ENCODE assay signal across 11 cellular contexts in the genomic region with DNA sequence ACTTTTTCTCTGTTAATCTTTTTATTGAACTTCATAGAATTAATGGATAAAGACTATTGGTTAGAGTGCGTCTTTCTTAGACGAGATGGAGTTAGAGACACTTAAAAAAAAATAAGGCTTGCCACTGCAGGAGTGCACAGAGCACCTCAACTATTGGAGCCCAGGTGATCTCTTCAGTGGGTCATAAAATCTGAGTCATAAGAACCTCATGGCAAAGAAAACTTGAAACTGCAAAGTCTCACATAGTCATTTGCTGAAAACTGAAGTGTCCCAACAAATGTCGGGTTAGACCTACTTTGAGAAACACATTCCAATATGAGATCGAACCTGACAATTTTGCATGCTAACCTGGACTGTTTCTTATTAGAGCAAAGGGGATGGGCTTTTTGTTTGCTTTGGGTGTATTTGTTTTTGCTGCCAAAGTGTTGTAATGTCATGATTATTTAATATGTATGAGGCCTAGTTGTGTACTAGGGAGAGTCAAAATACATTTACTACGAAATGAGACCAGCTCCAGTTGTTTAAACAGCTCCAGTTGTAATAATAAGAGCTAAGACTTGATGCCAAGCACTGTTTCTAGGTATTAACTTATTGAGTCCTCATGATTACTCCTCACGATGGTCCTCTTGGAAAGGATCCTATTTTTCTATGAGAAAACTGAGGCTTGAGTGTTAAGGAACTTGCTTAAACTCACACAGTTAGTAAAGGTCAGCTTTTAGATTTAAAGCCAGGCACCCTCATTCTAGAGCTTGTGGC.
DNase-seq lines count a peak whose midpoint lies in the region; ATAC-seq lines count a peak whose summit lies in the region.
"Had no signal": no experiment of that assay in that cellular context is flagged by ENCODE, and none has a peak within 500 bp of the region (broad histone marks: within the 10 kb centered on the region; RNA-seq: fewer than 3 reads in every experiment).

No MANE protein-coding gene starts in this region.

- H4K12ac ChIP-seq in trophoblast cell (ENCODE audit: low read depth, low read length): no peak overlapping the region

- H3K9ac ChIP-seq in HUES64 (ENCODE audit: low read depth, low read length) (no peak overlapping the region), trophoblast cell (ENCODE audit: low read length) (no peak overlapping the region)

- no peak overlapping the region for H2AFZ ChIP-seq in trophoblast cell (ENCODE audit: insufficient read depth, low read length, poor library complexity)

- H3K4me3 ChIP-seq in HUES64 (ENCODE audit: low read length) (no peak overlapping the region), trophoblast cell (ENCODE audit: low read depth, low read length) (no peak overlapping the region)
- H3K4me3 ChIP-seq in naive thymus-derived CD4-positive, alpha-beta T cell (ENCODE audit: low read length): no peak overlapping the region
- H3K4me3 ChIP-seq: left lung had no signal

- WGBS in HUES64: 98% methylated on average over 6 of the region's 6 CpGs
- WGBS in trophoblast cell (ENCODE audit: extremely low coverage, insufficient coverage, insufficient read length): no CpG with 5 or more reads among the region's 6 CpGs

- H3K9me3 Mint-ChIP-seq in stimulated activated naive CD8-positive, alpha-beta T cell treated with anti-CD3 and anti-CD28 coated beads, Interleukin-15, amount 100 ng/mL, for 72 hours: no peaks in the 10 kb centered on the region
- peaks cover 0 to 5% (median 0%) of the 10 kb centered on the region in 11 donors for H3K9me3 Mint-ChIP-seq in naive thymus-derived CD4-positive, alpha-beta T cell

- peaks cover 7% of the 10 kb centered on the region for H3K27me3 Mint-ChIP-seq in stimulated activated naive CD8-positive, alpha-beta T cell treated with anti-CD3 and anti-CD28 coated beads, Interleukin-15, amount 100 ng/mL, for 72 hours
- peaks cover 0 to 8% (median 6%) of the 10 kb centered on the region in 5 donors for H3K27me3 Mint-ChIP-seq in naive thymus-derived CD4-positive, alpha-beta T cell

- no peak overlapping the region for H3K18ac ChIP-seq in trophoblast cell (ENCODE audit: low read length)

- H3K9me3 ChIP-seq in HUES64 (ENCODE audit: insufficient read depth, low read depth, low read length) (no peaks in the 10 kb centered on the region), trophoblast cell (ENCODE audit: insufficient read depth, low read depth, low read length) (no peaks in the 10 kb centered on the region)
- H3K9me3 ChIP-seq in naive thymus-derived CD4-positive, alpha-beta T cell (ENCODE audit: control insufficient read depth in 2 of 3, low read length in 3 of 3): no peaks in the 10 kb centered on the region
- H3K9me3 ChIP-seq: ascending aorta, left lung had no signal

- H3K4me1 ChIP-seq in HUES64 (ENCODE audit: insufficient read depth, low read length) (peaks cover 18% of the 10 kb centered on the region), trophoblast cell (ENCODE audit: control insufficient read depth in 1 of 2, insufficient read depth in 2 of 2, low read length in 2 of 2) (peaks cover 10 to 11% of the 10 kb centered on the region in 2 experiments)
- H3K4me1 ChIP-seq in naive thymus-derived CD4-positive, alpha-beta T cell (ENCODE audit: control insufficient read depth in 2 of 2, insufficient read depth in 2 of 2, low read length in 2 of 2): no peaks in the 10 kb centered on the region

- H3K36me3 Mint-ChIP-seq in naive thymus-derived CD4-positive, alpha-beta T cell: no peaks in the 10 kb centered on the region

- H3K79me1 ChIP-seq in trophoblast cell (ENCODE audit: low read length): peaks cover 9% of the 10 kb centered on the region

- intact Hi-C loops in naive thymus-derived CD4-positive, alpha-beta T cell (cut with micrococcal nuclease): no loop called here

- no peak overlapping the region for H2BK12ac ChIP-seq in trophoblast cell (ENCODE audit: low read length)

- CTCF ChIA-PET in naive thymus-derived CD4-positive, alpha-beta T cell (lab: Charles Lee): no interaction called here

- peak; percentile 43 for ATAC-seq in GM18868 (IDR thresholded peaks at IDR 0.05; ENCODE audit: unreplicated experiment)
- no peak for ATAC-seq in stimulated activated naive CD8-positive, alpha-beta T cell treated with anti-CD3 and anti-CD28 coated beads, Interleukin-15, amount 100 ng/mL, for 72 hours
- no peak for ATAC-seq in naive thymus-derived CD4-positive, alpha-beta T cell
- ATAC-seq in HG03045 (IDR thresholded peaks at IDR 0.05; ENCODE audit: unreplicated experiment): no peak

- no peak overlapping the region for H3K14ac ChIP-seq in trophoblast cell (ENCODE audit: low read length)

- no peak overlapping the region for H4K8ac ChIP-seq in trophoblast cell (ENCODE audit: low read depth, low read length)

- DNase-seq in fibroblast of gingiva (ENCODE audit: low read depth): peak; percentile 83
- DNase-seq in trophoblast cell: no peak
- DNase-seq in stimulated activated naive CD8-positive, alpha-beta T cell treated with anti-CD3 and anti-CD28 coated beads, Interleukin-15, amount 100 ng/mL, for 72 hours: no peak
- DNase-seq in naive thymus-derived CD4-positive, alpha-beta T cell: no peak
- no peak for DNase-seq in NCI-H146 (lab: John Stamatoyannopoulos, UW)
- DNase-seq: activated CD8-positive, alpha-beta memory T cell treated with anti-CD3 and anti-CD28 coated beads, Interleukin-2, amount 50 U/mL, for 48 hours had no signal

- no peaks in the 10 kb centered on the region for H3K79me2 ChIP-seq in trophoblast cell (ENCODE audit: control insufficient read depth, insufficient read depth, low read length, poor library complexity)

- no peak overlapping the region for H3K23ac ChIP-seq in trophoblast cell (ENCODE audit: low read length)

- H2AK5ac ChIP-seq in trophoblast cell (ENCODE audit: low read length): no peak overlapping the region

- H3K4ac ChIP-seq in trophoblast cell (ENCODE audit: low read depth, low read length): no peak overlapping the region

- H3K36me3 ChIP-seq in HUES64 (ENCODE audit: insufficient read depth, low read length) (no peaks in the 10 kb centered on the region), trophoblast cell (ENCODE audit: control insufficient read depth in 1 of 2, insufficient read depth in 2 of 2, low read length in 2 of 2) (no peaks in the 10 kb centered on the region)
- no peaks in the 10 kb centered on the region for H3K36me3 ChIP-seq in naive thymus-derived CD4-positive, alpha-beta T cell (ENCODE audit: control insufficient read depth in 2 of 3, insufficient read depth in 3 of 3, low read length in 3 of 3)
- H3K36me3 ChIP-seq: ascending aorta, left lung had no signal

- no peak overlapping the region for H4K91ac ChIP-seq in trophoblast cell (ENCODE audit: low read depth, low read length)

- no peak overlapping the region for H2BK5ac ChIP-seq in trophoblast cell (ENCODE audit: low read depth, low read length, poor library complexity)

- H2BK120ac ChIP-seq in trophoblast cell (ENCODE audit: insufficient read depth, low read length, poor library complexity): no peak overlapping the region

- peak overlapping the region in 1 of 2 donors; percentile 7 for H3K27ac Mint-ChIP-seq in stimulated activated naive CD8-positive, alpha-beta T cell treated with anti-CD3 and anti-CD28 coated beads, Interleukin-15, amount 100 ng/mL, for 72 hours
- no peak overlapping the region for H3K27ac Mint-ChIP-seq in naive thymus-derived CD4-positive, alpha-beta T cell

- H3K27me3 ChIP-seq in HUES64 (ENCODE audit: insufficient read depth, low read length): no peaks in the 10 kb centered on the region
- no peaks in the 10 kb centered on the region for H3K27me3 ChIP-seq in trophoblast cell (ENCODE audit: insufficient read depth, low read length)
- no peaks in the 10 kb centered on the region for H3K27me3 ChIP-seq in naive thymus-derived CD4-positive, alpha-beta T cell (ENCODE audit: control insufficient read depth in 2 of 2, insufficient read depth in 2 of 2, low read length in 2 of 2)
- H3K27me3 ChIP-seq: ascending aorta, left lung had no signal

- no peaks in the 10 kb centered on the region for H3K4me1 Mint-ChIP-seq in stimulated activated naive CD8-positive, alpha-beta T cell treated with anti-CD3 and anti-CD28 coated beads, Interleukin-15, amount 100 ng/mL, for 72 hours
- no peaks in the 10 kb centered on the region for H3K4me1 Mint-ChIP-seq in naive thymus-derived CD4-positive, alpha-beta T cell

- H3K27ac ChIP-seq in HUES64 (ENCODE audit: low read depth, low read length): peak overlapping the region; percentile 78; the same call in 1 of the 2 replicates
- H3K27ac ChIP-seq in trophoblast cell (ENCODE audit: low read depth, low read length): peak overlapping the region; percentile 90
- H3K27ac ChIP-seq in naive thymus-derived CD4-positive, alpha-beta T cell (ENCODE audit: low read depth, low read length): no peak overlapping the region

- POLR2A ChIA-PET in naive thymus-derived CD4-positive, alpha-beta T cell (lab: Charles Lee): no interaction called here

- no peak overlapping the region for H3K4me2 ChIP-seq in trophoblast cell (ENCODE audit: low read length)

- no peak overlapping the region for H3K4me3 Mint-ChIP-seq in stimulated activated naive CD8-positive, alpha-beta T cell treated with anti-CD3 and anti-CD28 coated beads, Interleukin-15, amount 100 ng/mL, for 72 hours
- H3K4me3 Mint-ChIP-seq in naive thymus-derived CD4-positive, alpha-beta T cell: no peak overlapping the region
